ENCODE assay signal across 8 cellular contexts in genomic region chr3:94862703-94863102, GRCh38.
DNase-seq lines count a peak whose midpoint lies in the region; FAIRE-seq and TF ChIP-seq lines count a peak whose summit lies in the region.

No MANE protein-coding gene starts in this region.

- DNase-seq in AG09319 (ENCODE audit: extremely low read depth, low read depth) = no peak
- DNase-seq in GM20000 (ENCODE audit: low spot score) = peak; percentile 10
- peak; percentile 48 for DNase-seq in NB4 (ENCODE audit: low read depth)
- peak; percentile 42 for DNase-seq in choroid plexus epithelial cell (ENCODE audit: low read depth)
- DNase-seq in small intestine = peak; percentile 1
- no peak for DNase-seq in stimulated activated CD8-positive, alpha-beta memory T cell treated with anti-CD3 and anti-CD28 coated beads, Interleukin-4, amount 100 ng/mL, for 48 hours
- no peak for DNase-seq in MG63
- no peak for DNase-seq in NCI-H774 (lab: John Stamatoyannopoulos, UW)

- H3K27ac ChIP-seq in small intestine (ENCODE audit: low read depth in 1 of 2, low read length in 1 of 2) = no peak overlapping the region

- H3K4me3 ChIP-seq in NB4 (ENCODE audit: low read depth, low read length) = no peak overlapping the region
- no peak overlapping the region for H3K4me3 ChIP-seq in choroid plexus epithelial cell (ENCODE audit: low read depth, low read length)
- no peak overlapping the region for H3K4me3 ChIP-seq in small intestine (ENCODE audit: low read depth in 1 of 2, low read length in 2 of 2)
- no peak overlapping the region for H3K4me3 ChIP-seq in MG63

- TF ChIP-seq CTCF in AG09319 (IDR thresholded peaks at IDR 0.05; ENCODE audit: low read depth, low read length) = peak; percentile 8
- TF ChIP-seq CTCF in GM20000 (IDR thresholded peaks at IDR 0.05; ENCODE audit: extremely low read depth, missing control alignments) = peak; percentile 21
- TF ChIP-seq CTCF in NB4 (IDR thresholded peaks at IDR 0.05; ENCODE audit: low read depth, low read length) = peak; percentile 52
- TF ChIP-seq CTCF in choroid plexus epithelial cell (conservative IDR thresholded peaks at IDR 0.05; ENCODE audit: low read depth, low read length) = peak; percentile 66

- H3K9me3 ChIP-seq in small intestine (ENCODE audit: control insufficient read depth, low read depth) (no peaks in the 10 kb centered on the region), MG63 (peaks cover 17% of the 10 kb centered on the region)

- H3K27me3 ChIP-seq in small intestine (ENCODE audit: control insufficient read depth in 2 of 2, insufficient read depth in 2 of 2, low read length in 2 of 2) (no peaks in the 10 kb centered on the region), MG63 (no peaks in the 10 kb centered on the region)

- TF ChIP-seq POLR2A in NB4 (IDR thresholded peaks at IDR 0.05; ENCODE audit: extremely low read depth, insufficient read length) = no peak

- no peaks in the 10 kb centered on the region for H3K4me1 ChIP-seq in small intestine (ENCODE audit: control insufficient read depth in 2 of 2, insufficient read depth in 1 of 2, low read depth in 1 of 2, low read length in 1 of 2)

- FAIRE-seq in small intestine (lab: Jason Lieb, UNC) = no peak

- H3K36me3 ChIP-seq in small intestine (ENCODE audit: control insufficient read depth in 2 of 2, insufficient read depth in 2 of 2, low read length in 2 of 2) = no peaks in the 10 kb centered on the region
- H3K36me3 ChIP-seq in MG63 = no peaks in the 10 kb centered on the region

- WGBS in small intestine, 3 donors = 32 to 69% (median 61%) methylated on average over 3 of the region's 3 CpGs

Comparison
In these comparisons a context has a peak if more than half of its experiments do, and no peak if none do; other contexts are left out.
1. DNase-seq: peak in GM20000 (single experiment), NB4 (single experiment), choroid plexus epithelial cell (single experiment) and small intestine (single experiment); none in AG09319 (single experiment), stimulated activated CD8-positive, alpha-beta memory T cell treated with anti-CD3 and anti-CD28 coated beads, Interleukin-4, amount 100 ng/mL, for 48 hours (single experiment), MG63 (single experiment) and NCI-H774 (single experiment).
2. CTCF ChIP-seq: peak in every context shown above with its lines; median percentile 66 in choroid plexus epithelial cell; 52 in NB4; 21 in GM20000; 8 in AG09319.